Comparison of ENCODE assay signal across 1 cellular context in the genomic region with DNA sequence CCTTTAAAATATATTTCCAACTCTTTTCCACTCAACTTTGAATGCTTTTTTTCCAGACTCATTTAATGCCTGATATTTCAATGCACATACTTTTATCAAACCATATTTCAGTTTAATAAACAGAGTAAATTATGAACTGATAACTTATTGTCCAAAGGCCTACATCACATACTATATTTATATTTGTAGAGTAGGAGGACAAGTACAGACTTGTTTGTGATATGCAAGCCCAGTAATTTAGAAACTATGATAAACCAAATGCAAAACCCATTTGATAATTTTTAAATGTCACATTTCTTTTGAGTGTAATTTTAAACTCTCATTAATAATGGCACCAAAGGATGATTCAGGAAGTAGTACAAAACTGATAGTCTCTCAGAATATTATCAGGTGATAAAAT.
TF ChIP-seq lines count a peak whose summit lies in the region.

No MANE protein-coding gene starts in this region.

TF ChIP-seq in endothelial cell of umbilical vein, 7 proteins besides CTCF, POLR2A, EP300 and RAD21:
- TF ChIP-seq FOS (IDR thresholded peaks at IDR 0.05; ENCODE audit: borderline replicate concordance, insufficient read depth, low read length) (no peak), JUN (IDR thresholded peaks at IDR 0.05; ENCODE audit: borderline replicate concordance, insufficient read depth, insufficient read length, low read depth) (no peak), GATA2 (IDR thresholded peaks at IDR 0.05; ENCODE audit: insufficient read depth, insufficient read length, low read depth, low read length) (no peak), EZH2 (IDR thresholded peaks at IDR 0.05; ENCODE audit: borderline replicate concordance, low read depth, low read length, severe bottlenecking) (no peak), MYC (IDR thresholded peaks at IDR 0.05; ENCODE audit: low read depth, low read length) (no peak), MAX (IDR thresholded peaks at IDR 0.05; ENCODE audit: insufficient read depth, insufficient read length) (no peak), POLR2AphosphoS5 (IDR thresholded peaks at IDR 0.05; ENCODE audit: insufficient read depth, low read depth, low read length) (no peak)
